ENCODE assay signal across 8 cellular contexts in the genomic region with DNA sequence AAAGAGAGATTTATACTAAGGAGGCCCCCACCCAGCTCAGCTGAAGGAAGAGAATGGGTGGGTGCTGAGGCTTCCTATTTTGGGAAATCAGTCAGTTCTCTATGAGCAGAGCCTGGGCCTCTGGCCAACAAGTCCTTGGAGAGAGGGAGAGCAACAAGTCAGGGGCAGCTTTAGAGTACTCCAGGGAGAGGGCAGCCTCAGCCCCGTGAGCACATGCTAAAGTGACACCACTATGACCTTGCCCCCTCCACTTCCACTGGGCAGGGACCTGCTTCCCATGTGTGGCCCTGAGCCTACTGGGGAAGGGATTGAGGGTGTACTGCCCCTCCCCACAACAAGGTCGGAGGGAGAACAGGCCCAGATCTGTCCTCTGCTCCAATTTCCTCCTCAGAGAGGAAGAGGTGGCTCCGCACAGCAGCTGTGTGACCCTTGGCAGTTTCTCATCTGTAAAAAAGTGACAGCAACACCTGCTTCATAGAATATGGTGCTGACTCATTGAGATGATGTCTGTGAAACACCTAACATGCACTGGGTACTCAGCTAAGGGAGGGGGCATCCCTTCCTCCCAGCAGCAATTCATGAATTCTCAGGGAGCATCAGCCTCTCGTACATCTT.
A peak's percentile ranks its signal among the peaks of the same experiment; 100 is the strongest.
DNase-seq lines count a peak whose midpoint lies in the region; ATAC-seq and TF ChIP-seq lines count a peak whose summit lies in the region.

No MANE protein-coding gene starts in this region.

- H3K79me2 ChIP-seq in DOHH2 (ENCODE audit: control insufficient read depth, low read length): no peaks in the 10 kb centered on the region

- peak overlapping the region; percentile 58 for H3K4me2 ChIP-seq in DOHH2 (ENCODE audit: low read length)

- 0 out of 2 replicates have a peak, but pooled peaks cover 2% of the 10 kb centered on the region for H3K27me3 Mint-ChIP-seq in HFFc6 (ENCODE audit: insufficient read depth)

- H3K9me3 Mint-ChIP-seq in HFFc6: no peaks in the 10 kb centered on the region

- H3K4me3 ChIP-seq in DOHH2 (ENCODE audit: low read length) (peak overlapping the region; percentile 26; the same call in 1 of the 2 replicates), right atrium auricular region (no peak overlapping the region)

- no peaks in the 10 kb centered on the region for H3K27me3 ChIP-seq in DOHH2 (ENCODE audit: control insufficient read depth, low read length)
- no peaks in the 10 kb centered on the region for H3K27me3 ChIP-seq in right atrium auricular region

- no peaks in the 10 kb centered on the region for H3K9me3 ChIP-seq in DOHH2 (ENCODE audit: control insufficient read depth, insufficient read depth, low read length)
- no peaks in the 10 kb centered on the region for H3K9me3 ChIP-seq in right atrium auricular region

- H4K20me1 ChIP-seq in DOHH2 (ENCODE audit: control insufficient read depth, insufficient read depth, low read depth, low read length): no peaks in the 10 kb centered on the region

- H3K36me3 Mint-ChIP-seq in HFFc6 (ENCODE audit: low read depth): no peaks in the 10 kb centered on the region

- no peaks in the 10 kb centered on the region for H3F3A ChIP-seq in DOHH2 (ENCODE audit: control insufficient read depth, insufficient read depth)

- DNase-seq in NCI-H1694 treated with DMSO at 0.1 percent for 48 hours (lab: John Stamatoyannopoulos, UW) (peak; percentile 17), right atrium auricular region (ENCODE audit: low spot score) (no peak), amniotic stem cell (lab: John Stamatoyannopoulos, UW) (no peak), cortex of kidney (lab: John Stamatoyannopoulos, UW) (no peak), HFFc6 (no peak), germinal center (ENCODE audit: low spot score) (no peak)

- H3K27ac ChIP-seq in DOHH2 (ENCODE audit: low read depth, low read length) (no peak overlapping the region), right atrium auricular region (peak overlapping the region; percentile 43 to 63)

- no peak for TF ChIP-seq CTCF in DOHH2 (IDR thresholded peaks at IDR 0.05; ENCODE audit: low read depth, low read length, poor library complexity, severe bottlenecking)
- no peak for TF ChIP-seq CTCF in right atrium auricular region (IDR thresholded peaks at IDR 0.05)
- TF ChIP-seq CTCF in HFFc6 (IDR thresholded peaks at IDR 0.05): no peak

- no peak overlapping the region for H3K27ac Mint-ChIP-seq in HFFc6

- peaks cover 77% of the 10 kb centered on the region for H3K4me1 Mint-ChIP-seq in HFFc6 (ENCODE audit: low read depth)

- no peak overlapping the region for H3K4me3 Mint-ChIP-seq in HFFc6

- ATAC-seq in GM21423 (IDR thresholded peaks at IDR 0.05; ENCODE audit: unreplicated experiment): peak; percentile 85

- no peaks in the 10 kb centered on the region for H3K9me2 ChIP-seq in DOHH2 (replicated peaks; ENCODE audit: control insufficient read depth, low read length)

- peaks cover 38% of the 10 kb centered on the region for H3K4me1 ChIP-seq in DOHH2 (ENCODE audit: control insufficient read depth, low read length)
- H3K4me1 ChIP-seq in right atrium auricular region: peaks cover 0 to 61% of the 10 kb centered on the region in 2 donors

- H3K36me3 ChIP-seq in DOHH2 (ENCODE audit: control insufficient read depth, low read length) (no peaks in the 10 kb centered on the region), right atrium auricular region (no peaks in the 10 kb centered on the region)
